In the genomic region with DNA sequence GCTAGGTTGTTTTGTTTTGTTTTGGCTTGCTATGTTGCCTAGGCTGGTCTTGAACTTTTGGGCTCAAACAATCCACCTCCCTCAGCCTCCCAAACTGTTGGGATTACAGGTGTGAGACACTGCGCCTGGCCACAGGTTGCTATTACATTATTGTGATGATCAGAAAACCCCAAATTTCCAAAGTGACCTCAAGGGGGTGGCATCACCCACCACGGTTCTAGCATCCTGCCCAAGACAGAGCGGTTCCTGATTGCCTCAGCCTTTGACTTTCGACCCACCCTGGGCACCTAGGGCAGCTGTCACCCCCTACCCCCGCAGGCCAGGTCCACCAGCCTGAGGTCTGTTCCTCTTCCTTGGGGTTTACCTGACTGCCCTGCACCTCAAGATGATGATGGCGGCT, we compare ENCODE assay signal across 1 cellular context.
TF ChIP-seq lines count a peak whose summit lies in the region.

No MANE protein-coding gene starts in this region.

TF ChIP-seq in K562, 482 proteins besides CTCF, POLR2A, EP300 and RAD21:
- TF ChIP-seq ASH1L (IDR thresholded peaks at IDR 0.05; ENCODE audit: borderline replicate concordance, low read depth, partially characterized antibody): no peak
- TF ChIP-seq, protein P1, sequence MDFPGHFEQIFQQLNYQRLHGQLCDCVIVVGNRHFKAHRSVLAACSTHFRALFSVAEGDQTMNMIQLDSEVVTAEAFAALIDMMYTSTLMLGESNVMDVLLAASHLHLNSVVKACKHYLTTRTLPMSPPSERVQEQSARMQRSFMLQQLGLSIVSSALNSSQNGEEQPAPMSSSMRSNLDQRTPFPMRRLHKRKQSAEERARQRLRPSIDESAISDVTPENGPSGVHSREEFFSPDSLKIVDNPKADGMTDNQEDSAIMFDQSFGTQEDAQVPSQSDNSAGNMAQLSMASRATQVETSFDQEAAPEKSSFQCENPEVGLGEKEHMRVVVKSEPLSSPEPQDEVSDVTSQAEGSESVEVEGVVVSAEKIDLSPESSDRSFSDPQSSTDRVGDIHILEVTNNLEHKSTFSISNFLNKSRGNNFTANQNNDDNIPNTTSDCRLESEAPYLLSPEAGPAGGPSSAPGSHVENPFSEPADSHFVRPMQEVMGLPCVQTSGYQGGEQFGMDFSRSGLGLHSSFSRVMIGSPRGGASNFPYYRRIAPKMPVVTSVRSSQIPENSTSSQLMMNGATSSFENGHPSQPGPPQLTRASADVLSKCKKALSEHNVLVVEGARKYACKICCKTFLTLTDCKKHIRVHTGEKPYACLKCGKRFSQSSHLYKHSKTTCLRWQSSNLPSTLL (IDR thresholded peaks at IDR 0.05): no peak
